8 cellular contexts compared by ENCODE assay signal in the genomic region with DNA sequence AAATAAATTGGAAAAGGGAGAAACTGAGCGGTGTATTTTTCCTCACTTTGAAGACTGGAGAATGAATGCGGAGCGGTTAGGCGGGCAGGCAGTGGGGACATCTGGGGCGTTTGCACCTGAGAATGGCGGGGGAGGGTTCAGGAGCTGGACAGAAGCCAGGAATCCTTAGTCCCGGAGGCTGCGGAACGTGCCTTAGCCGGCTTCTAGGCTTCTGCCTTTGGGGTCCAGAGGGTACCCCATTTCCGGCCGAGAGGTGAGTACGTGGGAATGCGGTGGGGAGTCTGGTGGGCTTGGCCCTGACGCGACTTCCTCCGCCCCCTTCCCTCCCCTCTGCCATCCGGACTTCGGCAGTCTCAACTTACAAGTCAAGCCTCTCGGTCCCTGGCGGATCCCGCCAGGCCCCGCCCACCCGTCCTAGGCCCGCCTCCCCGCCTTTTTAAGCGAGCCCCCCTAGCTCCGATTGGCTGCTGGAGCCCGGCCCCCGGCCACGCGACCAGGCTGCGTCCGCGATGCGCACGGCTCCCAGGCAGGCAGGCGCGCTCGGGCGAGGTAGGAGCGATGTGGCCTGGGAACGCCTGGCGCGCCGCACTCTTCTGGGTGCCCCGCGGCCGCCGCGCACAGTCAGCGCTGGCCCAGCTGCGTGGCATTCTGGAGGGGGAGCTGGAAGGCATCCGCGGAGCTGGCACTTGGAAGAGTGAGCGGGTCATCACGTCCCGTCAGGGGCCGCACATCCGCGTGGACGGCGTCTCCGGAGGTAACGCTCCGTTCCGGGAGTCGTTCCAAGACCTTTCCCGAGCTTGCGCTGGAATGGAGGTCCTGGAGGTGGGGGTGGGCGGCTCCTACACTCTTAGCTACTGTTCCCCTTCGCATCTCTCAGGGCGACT. TPM values are rescaled to one million over a fixed set of nuclear protein-coding genes. Genes with fewer than 3 reads are reported as not detected.
A peak's percentile ranks its signal among the peaks of the same experiment; 100 is the strongest.
DNase-seq lines count a peak whose midpoint lies in the region; ATAC-seq and TF ChIP-seq lines count a peak whose summit lies in the region.

A gene (plus strand): TSS at position 525 of the 884 bp plus-strand sequence. CDS start 34 bp downstream, at position 559.

- DNase-seq in DMS153 treated with DMSO at 0.1 percent for 48 hours (lab: John Stamatoyannopoulos, UW; ENCODE audit: unreplicated experiment) (peak; percentile 87), Kasumi-1 (lab: John Stamatoyannopoulos, UW) (peak; percentile 95), fibroblast of lung (ENCODE audit: low read depth in 2 of 2) (peak; percentile 96)
- peak; percentile 64 to 90 (median 78) for DNase-seq in naive thymus-derived CD8-positive, alpha-beta T cell

- H4K20me1 ChIP-seq in fibroblast of lung (ENCODE audit: control insufficient read depth, extremely low read depth, insufficient read depth, low read length): no peaks in the 10 kb centered on the region

- peaks cover 19% of the 10 kb centered on the region for H3K79me2 ChIP-seq in fibroblast of lung (ENCODE audit: control insufficient read depth, insufficient read depth, low read length)

- H3K36me3 ChIP-seq in fibroblast of lung (ENCODE audit: control insufficient read depth, insufficient read depth, low read length): no peaks in the 10 kb centered on the region

- POLR2A ChIA-PET in naive thymus-derived CD8-positive, alpha-beta T cell (lab: Charles Lee): interaction anchor here (0.6 to 1.7 kb wide), 6 partner anchors 11 to 149 kb away, joined by 3 to 4 read pairs (median 4); a partner anchor contains a TSS

- no peak for TF ChIP-seq CTCF in fibroblast of lung (conservative IDR thresholded peaks at IDR 0.05 in 1 of 2, IDR thresholded peaks at IDR 0.05 in 1 of 2; ENCODE audit: low read depth in 1 of 2, low read length in 2 of 2)

- H3K9me3 ChIP-seq in fibroblast of lung (ENCODE audit: control insufficient read depth, insufficient read depth, low read depth, low read length): no peaks in the 10 kb centered on the region

- peak; percentile 90 for ATAC-seq in GM21737 (IDR thresholded peaks at IDR 0.05; ENCODE audit: unreplicated experiment)
- peak; percentile 97 for ATAC-seq in activated T-helper 17 cell treated with anti-CD3 and anti-CD28 coated beads, Interleukin-2, amount 50 U/mL, for 72 hours (replicated peaks)
- ATAC-seq in naive thymus-derived CD8-positive, alpha-beta T cell: peak; percentile 89 to 90
- peak; percentile 95 for ATAC-seq in stimulated activated memory B cell treated with anti-CD40 and anti-IgM and Interleukin-4, amounts not matched to agents 10 μg/mL and 1 μg/mL and 100 μg/mL, for 72 hours

- peak within 1 kb of the TSS; percentile 95 for H2AFZ ChIP-seq in fibroblast of lung (ENCODE audit: low read length)

- peak within 1 kb of the TSS; percentile 78 for H3K4me3 Mint-ChIP-seq in activated T-helper 17 cell treated with anti-CD3 and anti-CD28 coated beads, Interleukin-2, amount 50 U/mL, for 72 hours
- H3K4me3 Mint-ChIP-seq in naive thymus-derived CD8-positive, alpha-beta T cell: peak within 1 kb of the TSS; percentile 69 to 84 (median 82)
- peak within 1 kb of the TSS; percentile 60 for H3K4me3 Mint-ChIP-seq in stimulated activated memory B cell treated with anti-CD40 and anti-IgM and Interleukin-4, amounts not matched to agents 10 μg/mL and 1 μg/mL and 100 μg/mL, for 72 hours

- no peak within 1 kb of the TSS for H3K27ac Mint-ChIP-seq in activated T-helper 17 cell treated with anti-CD3 and anti-CD28 coated beads, Interleukin-2, amount 50 U/mL, for 72 hours
- peak within 1 kb of the TSS in 4 of 10 donors; percentile 26 to 75 (median 45) for H3K27ac Mint-ChIP-seq in naive thymus-derived CD8-positive, alpha-beta T cell
- no peak within 1 kb of the TSS for H3K27ac Mint-ChIP-seq in stimulated activated memory B cell treated with anti-CD40 and anti-IgM and Interleukin-4, amounts not matched to agents 10 μg/mL and 1 μg/mL and 100 μg/mL, for 72 hours

- peaks cover 11% of the 10 kb centered on the region for H3K27me3 Mint-ChIP-seq in activated T-helper 17 cell treated with anti-CD3 and anti-CD28 coated beads, Interleukin-2, amount 50 U/mL, for 72 hours
- peaks cover 22 to 70% (median 42%) of the 10 kb centered on the region in 5 donors for H3K27me3 Mint-ChIP-seq in naive thymus-derived CD8-positive, alpha-beta T cell
- peaks cover 81% of the 10 kb centered on the region for H3K27me3 Mint-ChIP-seq in stimulated activated memory B cell treated with anti-CD40 and anti-IgM and Interleukin-4, amounts not matched to agents 10 μg/mL and 1 μg/mL and 100 μg/mL, for 72 hours

- H3K27me3 ChIP-seq in fibroblast of lung (ENCODE audit: control insufficient read depth, insufficient read depth, low read length): no peaks in the 10 kb centered on the region

- peak within 1 kb of the TSS; percentile 85 for H3K27ac ChIP-seq in fibroblast of lung (ENCODE audit: insufficient read depth, low read length)

- H3K4me3 ChIP-seq in fibroblast of lung (replicated peaks in 1 of 4; ENCODE audit: control extremely low read depth in 1 of 4, insufficient read depth in 1 of 4, low read depth in 3 of 4, low read length in 4 of 4): peak within 1 kb of the TSS; percentile 71 to 89 (median 80)

- H3K4me1 Mint-ChIP-seq in activated T-helper 17 cell treated with anti-CD3 and anti-CD28 coated beads, Interleukin-2, amount 50 U/mL, for 72 hours: peaks cover 12% of the 10 kb centered on the region
- peaks cover 15 to 45% (median 42%) of the 10 kb centered on the region in 4 donors for H3K4me1 Mint-ChIP-seq in naive thymus-derived CD8-positive, alpha-beta T cell
- peaks cover 50% of the 10 kb centered on the region for H3K4me1 Mint-ChIP-seq in stimulated activated memory B cell treated with anti-CD40 and anti-IgM and Interleukin-4, amounts not matched to agents 10 μg/mL and 1 μg/mL and 100 μg/mL, for 72 hours

- H3K9ac ChIP-seq in fibroblast of lung (ENCODE audit: insufficient read depth, low read length): peak within 1 kb of the TSS; percentile 70

- peaks cover 11% of the 10 kb centered on the region for H3K4me1 ChIP-seq in fibroblast of lung (ENCODE audit: control insufficient read depth, extremely low read depth, insufficient read depth, low read length)

- peak; percentile 76 for TF ChIP-seq POLR2A in Raji (IDR thresholded peaks at IDR 0.05; ENCODE audit: insufficient read depth, low read depth, low read length)

- no peaks in the 10 kb centered on the region for H3K9me3 Mint-ChIP-seq in activated T-helper 17 cell treated with anti-CD3 and anti-CD28 coated beads, Interleukin-2, amount 50 U/mL, for 72 hours
- peaks cover 0 to 2% (median 0%) of the 10 kb centered on the region in 9 donors for H3K9me3 Mint-ChIP-seq in naive thymus-derived CD8-positive, alpha-beta T cell
- no peaks in the 10 kb centered on the region for H3K9me3 Mint-ChIP-seq in stimulated activated memory B cell treated with anti-CD40 and anti-IgM and Interleukin-4, amounts not matched to agents 10 μg/mL and 1 μg/mL and 100 μg/mL, for 72 hours

- no peaks in the 10 kb centered on the region for H3K36me3 Mint-ChIP-seq in activated T-helper 17 cell treated with anti-CD3 and anti-CD28 coated beads, Interleukin-2, amount 50 U/mL, for 72 hours (ENCODE audit: low read depth)
- peaks cover 0 to 3% (median 0%) of the 10 kb centered on the region in 3 donors for H3K36me3 Mint-ChIP-seq in naive thymus-derived CD8-positive, alpha-beta T cell
- no peaks in the 10 kb centered on the region for H3K36me3 Mint-ChIP-seq in stimulated activated memory B cell treated with anti-CD40 and anti-IgM and Interleukin-4, amounts not matched to agents 10 μg/mL and 1 μg/mL and 100 μg/mL, for 72 hours

- peak within 1 kb of the TSS; percentile 95 for H3K4me2 ChIP-seq in fibroblast of lung (ENCODE audit: extremely low read depth, insufficient read depth, low read length)

RNA-seq across cellular contexts. Expression of the gene that starts here (rescaled TPM):
- total RNA-seq in activated T-helper 17 cell treated with anti-CD3 and anti-CD28 coated beads, Interleukin-2, amount 50 U/mL, for 72 hours: 1 to 10 TPM; 4.2 to 5.1 TPM
- total RNA-seq in fibroblast of lung: 7.7 and 11.9 TPM in 2 replicates
- 6.6 and 11.0 TPM in 2 replicates for polyA plus RNA-seq in fibroblast of lung
- 14.0 and 25.6 TPM in 2 replicates for polyA plus RNA-seq in fibroblast of lung (2012)
- 14.6 and 20.8 TPM in 2 replicates for polyA minus RNA-seq in fibroblast of lung (ENCODE audit: low replicate concordance)
- total RNA-seq in naive thymus-derived CD8-positive, alpha-beta T cell: 1 to 10 TPM; 1.8 to 2.3 TPM
- polyA plus RNA-seq in naive thymus-derived CD8-positive, alpha-beta T cell: 1 to 10 TPM; 4.0 to 7.6 (median 7.1) TPM

Comparison
In these comparisons a context has a peak if more than half of its experiments do, and no peak if none do; other contexts are left out.
1. Peak in every context shown above with its lines: DNase-seq, ATAC-seq, H3K4me3 ChIP-seq and H3K27ac ChIP-seq.